14 cellular contexts compared by ENCODE assay signal in the genomic region with DNA sequence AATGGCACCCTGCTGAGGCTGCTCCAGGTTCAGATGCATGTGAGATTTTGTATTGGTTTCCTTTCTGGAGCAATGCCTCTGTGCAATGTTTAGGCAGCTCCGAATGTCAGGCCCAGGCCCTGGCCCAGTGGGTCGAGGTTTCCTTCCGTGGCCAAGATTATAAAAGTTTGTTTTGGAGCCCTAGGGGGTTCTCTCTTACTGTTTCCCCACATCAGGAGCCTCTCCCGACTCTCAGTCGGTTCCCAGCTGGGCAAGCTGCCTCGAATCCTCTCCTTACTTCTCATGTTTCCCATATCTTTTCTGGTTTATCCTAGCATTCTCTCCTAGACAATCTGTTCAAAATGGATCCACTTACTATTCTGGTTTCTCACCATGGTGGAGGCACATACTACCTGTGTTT. TPM values are rescaled to one million over a fixed set of nuclear protein-coding genes. Genes with fewer than 3 reads are reported as not detected.
DNase-seq lines count a peak whose midpoint lies in the region; ATAC-seq, FAIRE-seq and TF ChIP-seq lines count a peak whose summit lies in the region.
"Had no signal": no experiment of that assay in that cellular context is flagged by ENCODE, and none has a peak within 500 bp of the region (broad histone marks: within the 10 kb centered on the region; RNA-seq: fewer than 3 reads in every experiment).

No MANE protein-coding gene starts in this region.

- no peak for FAIRE-seq in D721Med (lab: Jason Lieb, UNC)

- TF ChIP-seq CTCF in heart right ventricle (IDR thresholded peaks at IDR 0.05): no peak
- no peak for TF ChIP-seq CTCF in gastrocnemius medialis (IDR thresholded peaks at IDR 0.05 in 4 of 5, conservative IDR thresholded peaks at IDR 0.05 in 1 of 5)
- no peak for TF ChIP-seq CTCF in D721Med (IDR thresholded peaks at IDR 0.05; ENCODE audit: insufficient read depth, missing control alignments)

- H3K9me3 ChIP-seq in heart right ventricle: peaks cover 0 to 31% (median 16%) of the 10 kb centered on the region in 11 donors
- no peaks in the 10 kb centered on the region for H3K9me3 ChIP-seq in gastrocnemius medialis
- H3K9me3 ChIP-seq: sigmoid colon had no signal

- no peaks in the 10 kb centered on the region for H3K27me3 Mint-ChIP-seq in activated T-helper 1 cell treated with anti-CD3 and anti-CD28 coated beads, Interleukin-12 subunit alpha, Interleukin-12 subunit beta, Interleukin-2, Interleukin-4 antibody, amounts not matched to agents 30 ng/mL and 10 ng/mL and 1 ng/mL, durations not matched to agents 14 hours and 24 hours and 36 hours (ENCODE audit: insufficient read depth)

- 42 to 66% methylated on average over 6 of the region's 6 CpGs for WGBS in heart right ventricle, 2 donors

- TF ChIP-seq POLR2A in gastrocnemius medialis (IDR thresholded peaks at IDR 0.05): no peak

- H3K4me3 ChIP-seq in H7 (ENCODE audit: insufficient read depth, low read depth, low read length): no peak overlapping the region
- H3K4me3 ChIP-seq in heart right ventricle: no peak overlapping the region
- peak overlapping the region; percentile 34 to 46 (median 40) for H3K4me3 ChIP-seq in gastrocnemius medialis
- H3K4me3 ChIP-seq: sigmoid colon had no signal

- H3K4me1 Mint-ChIP-seq in activated T-helper 1 cell treated with anti-CD3 and anti-CD28 coated beads, Interleukin-12 subunit alpha, Interleukin-12 subunit beta, Interleukin-2, Interleukin-4 antibody, amounts not matched to agents 30 ng/mL and 10 ng/mL and 1 ng/mL, durations not matched to agents 14 hours and 24 hours and 36 hours (ENCODE audit: low read depth): peaks cover 51% of the 10 kb centered on the region

- H3K36me3 Mint-ChIP-seq in activated T-helper 1 cell treated with anti-CD3 and anti-CD28 coated beads, Interleukin-12 subunit alpha, Interleukin-12 subunit beta, Interleukin-2, Interleukin-4 antibody, amounts not matched to agents 30 ng/mL and 10 ng/mL and 1 ng/mL, durations not matched to agents 14 hours and 24 hours and 36 hours (ENCODE audit: low read depth): peaks cover 78% of the 10 kb centered on the region

- H3K9me3 Mint-ChIP-seq in activated T-helper 1 cell treated with anti-CD3 and anti-CD28 coated beads, Interleukin-12 subunit alpha, Interleukin-12 subunit beta, Interleukin-2, Interleukin-4 antibody, amounts not matched to agents 30 ng/mL and 10 ng/mL and 1 ng/mL, durations not matched to agents 14 hours and 24 hours and 36 hours: peaks cover 51% of the 10 kb centered on the region

- H3K36me3 ChIP-seq in H7 (replicated peaks; ENCODE audit: control insufficient read depth, insufficient read depth, low read length) (no peaks in the 10 kb centered on the region; the same call in none of the 2 replicates), heart right ventricle (peaks cover 0 to 48% (median 0%) of the 10 kb centered on the region in 9 donors), gastrocnemius medialis (no peaks in the 10 kb centered on the region)

- in situ Hi-C loops in gastrocnemius medialis (cut with MboI; ENCODE audit: low sequenced_read_pairs in 4 of 4): no loop called here

- H3K27ac ChIP-seq in heart right ventricle (peak overlapping the region; percentile 35 to 88 (median 80)), gastrocnemius medialis (peak overlapping the region; percentile 93 to 97 (median 96))

- H3K27ac Mint-ChIP-seq in activated T-helper 1 cell treated with anti-CD3 and anti-CD28 coated beads, Interleukin-12 subunit alpha, Interleukin-12 subunit beta, Interleukin-2, Interleukin-4 antibody, amounts not matched to agents 30 ng/mL and 10 ng/mL and 1 ng/mL, durations not matched to agents 14 hours and 24 hours and 36 hours: no peak overlapping the region

- ATAC-seq in heart right ventricle (peak in 4 of 8 donors; percentile 4 to 26 (median 12)), gastrocnemius medialis (peak; percentile 41 to 67), GM18519 (IDR thresholded peaks at IDR 0.05; ENCODE audit: low FRiP score, unreplicated experiment) (no peak), HG03097 (IDR thresholded peaks at IDR 0.05; ENCODE audit: low FRiP score, unreplicated experiment) (no peak)

- peak overlapping the region; percentile 7 for H3K4me3 Mint-ChIP-seq in activated T-helper 1 cell treated with anti-CD3 and anti-CD28 coated beads, Interleukin-12 subunit alpha, Interleukin-12 subunit beta, Interleukin-2, Interleukin-4 antibody, amounts not matched to agents 30 ng/mL and 10 ng/mL and 1 ng/mL, durations not matched to agents 14 hours and 24 hours and 36 hours

- intact Hi-C loops in activated T-helper 1 cell treated with anti-CD3 and anti-CD28 coated beads, Interleukin-12 subunit alpha, Interleukin-12 subunit beta, Interleukin-2, Interleukin-4 antibody, amounts not matched to agents 30 ng/mL and 10 ng/mL and 1 ng/mL, durations not matched to agents 14 hours and 24 hours and 36 hours (cut with micrococcal nuclease): no loop called here
- intact Hi-C loops in heart right ventricle (cut with DNase I): no loop called here
- intact Hi-C loops in gastrocnemius medialis (cut with DNase I; ENCODE audit: low total_unique reads): loop anchor here (5.0 kb wide), 1 partner anchor 702 kb away; the partner anchor contains the start of gene AKR1B1

- peaks cover 22 to 63% (median 54%) of the 10 kb centered on the region in 9 donors for H3K4me1 ChIP-seq in heart right ventricle
- H3K4me1 ChIP-seq in gastrocnemius medialis: peaks cover 84 to 97% of the 10 kb centered on the region in 2 donors

- no peaks in the 10 kb centered on the region for H3K27me3 ChIP-seq in H7 (ENCODE audit: control insufficient read depth, insufficient read depth, low read length)
- H3K27me3 ChIP-seq in heart right ventricle: no peaks in the 10 kb centered on the region
- no peaks in the 10 kb centered on the region for H3K27me3 ChIP-seq in gastrocnemius medialis
- H3K27me3 ChIP-seq: sigmoid colon had no signal

- peak; percentile 4 for DNase-seq in H7
- DNase-seq in activated T-helper 1 cell treated with anti-CD3 and anti-CD28 coated beads, Interleukin-12 subunit alpha, Interleukin-12 subunit beta, Interleukin-2, Interleukin-4 antibody, amounts not matched to agents 30 ng/mL and 10 ng/mL and 1 ng/mL, durations not matched to agents 14 hours and 24 hours and 36 hours (ENCODE audit: low spot score): no peak
- DNase-seq in heart right ventricle: no peak
- DNase-seq in gastrocnemius medialis: peak in 1 of 2 donors; percentile 71
- no peak for DNase-seq in stimulated activated CD4-positive, alpha-beta T cell treated with anti-CD3 and anti-CD28 coated beads, Interleukin-1b, Interleukin-23, amount 100 ng/mL, for 48 hours
- no peak for DNase-seq in D721Med (ENCODE audit: insufficient read length, low spot score)
- DNase-seq: aorta; effector CD4-positive, alpha-beta T cell; foreskin fibroblast; GOT3; NCI-H748 treated with DMSO at 0.1 percent for 48 hours; sigmoid colon had no signal

RNA-seq across cellular contexts. Expression of gene TMEM140, which starts 11.0 kb away (rescaled TPM):
- total RNA-seq in H7 (2014; rRNA removed; shearing (Covaris generic)): not detected in 2 replicates
- total RNA-seq in activated T-helper 1 cell treated with anti-CD3 and anti-CD28 coated beads, Interleukin-12 subunit alpha, Interleukin-12 subunit beta, Interleukin-2, Interleukin-4 antibody, amounts not matched to agents 30 ng/mL and 10 ng/mL and 1 ng/mL, durations not matched to agents 14 hours and 24 hours and 36 hours: 2.9 and 4.5 TPM in 2 replicates
- 10 to 100 TPM; 15.7 to 74.1 (median 26.2) TPM for total RNA-seq in heart right ventricle
- polyA plus RNA-seq in heart right ventricle: 10 to 100 TPM in 1 of 2 donors, 1 to 10 TPM in 1; 6.1 to 28.3 TPM
- 100 to 1,000 TPM; 116 to 179 (median 145) TPM for total RNA-seq in gastrocnemius medialis

RNA-seq across cellular contexts. Expression of gene CYREN, which starts 11.6 kb away (rescaled TPM):
- total RNA-seq in H7 (2014; rRNA removed; shearing (Covaris generic)): 36.2 and 41.1 TPM in 2 replicates
- 58.8 and 58.9 TPM in 2 replicates for total RNA-seq in activated T-helper 1 cell treated with anti-CD3 and anti-CD28 coated beads, Interleukin-12 subunit alpha, Interleukin-12 subunit beta, Interleukin-2, Interleukin-4 antibody, amounts not matched to agents 30 ng/mL and 10 ng/mL and 1 ng/mL, durations not matched to agents 14 hours and 24 hours and 36 hours
- 10 to 100 TPM; 16.0 to 33.3 (median 22.6) TPM for total RNA-seq in heart right ventricle
- polyA plus RNA-seq in heart right ventricle: 10 to 100 TPM; 20.1 to 23.4 TPM
- 10 to 100 TPM; 11.8 to 51.5 (median 20.4) TPM for total RNA-seq in gastrocnemius medialis

RNA-seq across cellular contexts. Expression of gene WDR91, which starts 52.5 kb away (rescaled TPM):
- total RNA-seq in H7 (2014; rRNA removed; shearing (Covaris generic)): 9.1 and 17.4 TPM in 2 replicates
- 34.6 and 35.4 TPM in 2 replicates for total RNA-seq in activated T-helper 1 cell treated with anti-CD3 and anti-CD28 coated beads, Interleukin-12 subunit alpha, Interleukin-12 subunit beta, Interleukin-2, Interleukin-4 antibody, amounts not matched to agents 30 ng/mL and 10 ng/mL and 1 ng/mL, durations not matched to agents 14 hours and 24 hours and 36 hours
- 10 to 100 TPM in 1 of 10 donors, 1 to 10 TPM in 9; 3.0 to 10.4 (median 5.9) TPM for total RNA-seq in heart right ventricle
- 1 to 10 TPM; 3.7 to 8.6 TPM for polyA plus RNA-seq in heart right ventricle
- 1 to 10 TPM; 3.6 to 8.0 (median 6.4) TPM for total RNA-seq in gastrocnemius medialis

Comparison
In these comparisons a context has a peak if more than half of its experiments do, and no peak if none do; other contexts are left out.
1. H3K4me3 ChIP-seq: peak in gastrocnemius medialis (4 of 4); none in H7 (single experiment) and heart right ventricle (0 of 10).
2. ATAC-seq: peak in gastrocnemius medialis (2 of 2); none in GM18519 (single experiment) and HG03097 (single experiment).